1 cellular context compared by ENCODE assay signal in the genomic region with DNA sequence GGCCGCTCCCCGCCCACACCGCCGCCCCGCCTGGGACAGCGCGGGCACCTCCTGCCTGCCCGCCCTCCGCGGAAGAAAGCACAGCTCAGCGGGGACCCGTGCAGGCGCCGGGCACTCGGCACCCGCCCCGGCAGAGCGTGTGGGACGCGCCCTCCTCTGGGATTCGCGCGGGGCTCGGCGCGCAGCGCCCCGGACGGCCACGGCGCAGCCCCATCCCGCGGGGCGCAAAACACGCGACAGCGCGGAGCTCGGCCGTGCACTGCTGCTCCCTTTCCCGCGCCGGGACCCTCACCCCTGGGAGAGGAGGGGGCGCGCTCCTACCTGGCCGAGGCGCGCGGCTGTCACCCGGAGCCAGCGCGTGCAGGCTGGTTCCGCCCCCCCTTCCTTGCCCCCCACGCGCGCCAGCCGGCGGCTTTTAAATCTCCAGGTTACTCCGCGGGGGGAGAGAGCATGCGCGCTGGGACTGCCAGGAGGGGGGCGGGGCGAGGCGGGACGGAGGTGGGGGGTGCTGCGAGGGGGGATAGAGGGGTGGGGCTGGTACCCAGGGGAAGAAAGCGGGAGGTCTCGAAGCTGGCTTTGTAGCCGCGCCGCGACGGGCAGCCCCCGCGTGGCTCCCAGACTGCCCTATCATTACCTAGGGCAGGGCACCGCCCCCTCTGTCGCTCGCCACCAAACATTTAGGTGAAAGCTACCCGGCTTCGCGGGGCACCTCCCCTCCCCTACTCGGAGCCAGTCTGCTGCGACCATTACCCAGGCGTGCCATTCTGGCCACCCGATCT.
A peak's percentile ranks its signal among the peaks of the same experiment; 100 is the strongest.
TF ChIP-seq lines count a peak whose summit lies in the region.

A gene with protein sequence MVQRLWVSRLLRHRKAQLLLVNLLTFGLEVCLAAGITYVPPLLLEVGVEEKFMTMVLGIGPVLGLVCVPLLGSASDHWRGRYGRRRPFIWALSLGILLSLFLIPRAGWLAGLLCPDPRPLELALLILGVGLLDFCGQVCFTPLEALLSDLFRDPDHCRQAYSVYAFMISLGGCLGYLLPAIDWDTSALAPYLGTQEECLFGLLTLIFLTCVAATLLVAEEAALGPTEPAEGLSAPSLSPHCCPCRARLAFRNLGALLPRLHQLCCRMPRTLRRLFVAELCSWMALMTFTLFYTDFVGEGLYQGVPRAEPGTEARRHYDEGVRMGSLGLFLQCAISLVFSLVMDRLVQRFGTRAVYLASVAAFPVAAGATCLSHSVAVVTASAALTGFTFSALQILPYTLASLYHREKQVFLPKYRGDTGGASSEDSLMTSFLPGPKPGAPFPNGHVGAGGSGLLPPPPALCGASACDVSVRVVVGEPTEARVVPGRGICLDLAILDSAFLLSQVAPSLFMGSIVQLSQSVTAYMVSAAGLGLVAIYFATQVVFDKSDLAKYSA (minus strand): TSS at position 437 of the 779 bp plus-strand sequence. CDS start 15,853 bp downstream, outside the sequence.

TF ChIP-seq in HCT116, 20 proteins besides CTCF, POLR2A, EP300 and RAD21:
- TF ChIP-seq, protein P1, sequence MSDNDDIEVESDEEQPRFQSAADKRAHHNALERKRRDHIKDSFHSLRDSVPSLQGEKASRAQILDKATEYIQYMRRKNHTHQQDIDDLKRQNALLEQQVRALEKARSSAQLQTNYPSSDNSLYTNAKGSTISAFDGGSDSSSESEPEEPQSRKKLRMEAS (IDR thresholded peaks at IDR 0.05): peak; percentile 61; the same call in 1 of the 2 replicates
- TF ChIP-seq, protein P2, sequence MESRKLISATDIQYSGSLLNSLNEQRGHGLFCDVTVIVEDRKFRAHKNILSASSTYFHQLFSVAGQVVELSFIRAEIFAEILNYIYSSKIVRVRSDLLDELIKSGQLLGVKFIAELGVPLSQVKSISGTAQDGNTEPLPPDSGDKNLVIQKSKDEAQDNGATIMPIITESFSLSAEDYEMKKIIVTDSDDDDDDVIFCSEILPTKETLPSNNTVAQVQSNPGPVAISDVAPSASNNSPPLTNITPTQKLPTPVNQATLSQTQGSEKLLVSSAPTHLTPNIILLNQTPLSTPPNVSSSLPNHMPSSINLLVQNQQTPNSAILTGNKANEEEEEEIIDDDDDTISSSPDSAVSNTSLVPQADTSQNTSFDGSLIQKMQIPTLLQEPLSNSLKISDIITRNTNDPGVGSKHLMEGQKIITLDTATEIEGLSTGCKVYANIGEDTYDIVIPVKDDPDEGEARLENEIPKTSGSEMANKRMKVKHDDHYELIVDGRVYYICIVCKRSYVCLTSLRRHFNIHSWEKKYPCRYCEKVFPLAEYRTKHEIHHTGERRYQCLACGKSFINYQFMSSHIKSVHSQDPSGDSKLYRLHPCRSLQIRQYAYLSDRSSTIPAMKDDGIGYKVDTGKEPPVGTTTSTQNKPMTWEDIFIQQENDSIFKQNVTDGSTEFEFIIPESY (IDR thresholded peaks at IDR 0.05; ENCODE audit: extremely low read depth, insufficient replicate concordance, low read length): no peak
- peak; percentile 71 for TF ChIP-seq TCF7L2 (IDR thresholded peaks at IDR 0.05; ENCODE audit: borderline replicate concordance, extremely low read depth, insufficient read depth, insufficient read length)
